26 cellular contexts compared by ENCODE assay signal in the genomic region with DNA sequence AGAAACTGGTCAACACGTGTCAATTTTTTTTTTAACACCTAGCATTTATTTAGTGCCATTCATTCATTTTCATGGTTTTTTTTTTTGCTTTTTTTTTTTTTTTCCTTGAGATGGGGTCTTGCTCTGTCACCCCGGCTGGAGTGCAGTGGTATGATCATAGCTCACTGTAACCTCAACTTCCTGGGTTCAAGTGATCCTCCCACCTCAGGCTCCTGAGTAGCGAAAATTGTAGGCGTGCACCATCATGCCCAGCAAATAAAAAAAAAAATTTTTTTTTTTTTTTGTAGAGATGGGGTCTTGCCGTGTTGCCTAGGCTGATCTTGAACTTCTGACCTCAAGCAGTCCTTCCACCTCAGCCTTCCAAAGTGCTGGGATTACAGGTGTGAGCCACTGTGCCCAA.
"Had no signal": no experiment of that assay in that cellular context is flagged by ENCODE, and none has a peak within 500 bp of the region (broad histone marks: within the 10 kb centered on the region; RNA-seq: fewer than 3 reads in every experiment).

No MANE protein-coding gene starts in this region.

- H3K4me3 ChIP-seq: neural progenitor cell, ovary, psoas muscle, right lobe of liver, sigmoid colon, stomach, thoracic aorta, thyroid gland, tibial nerve, upper lobe of left lung, vagina had no signal

- H3K4me1 Mint-ChIP-seq: neural progenitor cell had no signal

- H3K27me3 Mint-ChIP-seq: natural killer cell treated with Interleukin-12 subunit alpha and Interleukin-12 subunit beta and Interleukin-15 and Interleukin-18, amount 100 ng/mL, for 72 hours; progenitor cell of endocrine pancreas; stimulated activated naive B cell treated with anti-CD40 and anti-IgM and Interleukin-4, amounts not matched to agents 10 μg/mL and 1 μg/mL and 100 μg/mL, for 72 hours; stimulated activated naive CD8-positive, alpha-beta T cell treated with anti-CD3 and anti-CD28 coated beads, Interleukin-15, Interleukin-2, amounts not matched to agents 100 ng/mL and 50 ng/mL, for 24 hours had no signal

- ATAC-seq: natural killer cell treated with Interleukin-12 subunit alpha and Interleukin-12 subunit beta and Interleukin-15 and Interleukin-18, amount 100 ng/mL, for 72 hours; psoas muscle; right cardiac atrium; right lobe of liver; stimulated activated effector memory CD8-positive, alpha-beta T cell treated with anti-CD3 and anti-CD28 coated beads, Interleukin-12 subunit alpha, Interleukin-12 subunit beta, amount 100 ng/mL, for 72 hours; stimulated activated naive B cell treated with anti-CD40 and anti-IgM and Interleukin-4, amounts not matched to agents 10 μg/mL and 1 μg/mL and 100 μg/mL, for 72 hours had no signal

- DNase-seq: occipital lobe; ovary; posterior cingulate gyrus; psoas muscle; right cardiac atrium; right lobe of liver; sigmoid colon; small intestine; stimulated activated CD4-positive, alpha-beta T cell treated with anti-CD3 and anti-CD28 coated beads, Interleukin-15, amount 100 ng/mL, for 24 hours; stimulated activated CD4-positive, alpha-beta T cell treated with anti-CD3 and anti-CD28 coated beads, Interleukin-2, amount 100 ng/mL, for 24 hours; stimulated activated CD4-positive, alpha-beta T cell treated with anti-CD3 and anti-CD28 coated beads, Interleukin-2, amount 100 ng/mL, for 48 hours; stimulated activated CD4-positive, alpha-beta T cell treated with anti-CD3 and anti-CD28 coated beads, Interleukin-4, amount 100 ng/mL, for 24 hours; stimulated activated naive B cell treated with anti-CD40 and anti-IgM and Interleukin-4, amounts not matched to agents 10 μg/mL and 1 μg/mL and 100 μg/mL, for 72 hours; stimulated activated naive CD4-positive, alpha-beta T cell treated with Interleukin-2 at 50 U/mL for 16 hours; stomach; thyroid gland; trophoblast cell; upper lobe of left lung had no signal

- H3K27ac Mint-ChIP-seq: neural progenitor cell; progenitor cell of endocrine pancreas; stimulated activated naive B cell treated with anti-CD40 and anti-IgM and Interleukin-4, amounts not matched to agents 10 μg/mL and 1 μg/mL and 100 μg/mL, for 72 hours; stimulated activated naive CD8-positive, alpha-beta T cell treated with anti-CD3 and anti-CD28 coated beads, Interleukin-15, Interleukin-2, amounts not matched to agents 100 ng/mL and 50 ng/mL, for 24 hours had no signal

- H3K4me3 Mint-ChIP-seq: natural killer cell treated with Interleukin-12 subunit alpha and Interleukin-12 subunit beta and Interleukin-15 and Interleukin-18, amount 100 ng/mL, for 72 hours; neural progenitor cell; stimulated activated effector memory CD8-positive, alpha-beta T cell treated with anti-CD3 and anti-CD28 coated beads, Interleukin-12 subunit alpha, Interleukin-12 subunit beta, amount 100 ng/mL, for 72 hours; stimulated activated naive B cell treated with anti-CD40 and anti-IgM and Interleukin-4, amounts not matched to agents 10 μg/mL and 1 μg/mL and 100 μg/mL, for 72 hours; stimulated activated naive CD8-positive, alpha-beta T cell treated with anti-CD3 and anti-CD28 coated beads, Interleukin-15, Interleukin-2, amounts not matched to agents 100 ng/mL and 50 ng/mL, for 24 hours had no signal

- H3K9me3 Mint-ChIP-seq: natural killer cell treated with Interleukin-12 subunit alpha and Interleukin-12 subunit beta and Interleukin-15 and Interleukin-18, amount 100 ng/mL, for 72 hours; neural progenitor cell; stimulated activated effector memory CD8-positive, alpha-beta T cell treated with anti-CD3 and anti-CD28 coated beads, Interleukin-12 subunit alpha, Interleukin-12 subunit beta, amount 100 ng/mL, for 72 hours; stimulated activated naive B cell treated with anti-CD40 and anti-IgM and Interleukin-4, amounts not matched to agents 10 μg/mL and 1 μg/mL and 100 μg/mL, for 72 hours; stimulated activated naive CD8-positive, alpha-beta T cell treated with anti-CD3 and anti-CD28 coated beads, Interleukin-15, Interleukin-2, amounts not matched to agents 100 ng/mL and 50 ng/mL, for 24 hours had no signal
